ENCODE assay signal across 3 cellular contexts in genomic region chr6:84037425-84038089, GRCh38.
TF ChIP-seq lines count a peak whose summit lies in the region.

No MANE protein-coding gene starts in this region.

TF ChIP-seq in HEK293, 187 proteins besides CTCF, POLR2A, EP300 and RAD21 (continued from another document):
- TF ChIP-seq ZNF529 (tag by site-specific recombination; IDR thresholded peaks at IDR 0.05; ENCODE audit: insufficient replicate concordance) (peak; percentile 78), ZNF416 (tag by site-specific recombination; IDR thresholded peaks at IDR 0.05) (0 out of 2 replicates have a peak, but pooled peaks have one; percentile 51), ZNF37A (tag by site-specific recombination; IDR thresholded peaks at IDR 0.05) (no peak), MEIS1 (CRISPR knock-in tag; IDR thresholded peaks at IDR 0.05; ENCODE audit: borderline replicate concordance) (no peak), ZNF549 (tag by site-specific recombination; IDR thresholded peaks at IDR 0.05) (peak; percentile 57), RBAK (tag by site-specific recombination; IDR thresholded peaks at IDR 0.05) (0 out of 2 replicates have a peak, but pooled peaks have one; percentile 76), ZNF626 (tag by site-specific recombination; IDR thresholded peaks at IDR 0.05) (0 out of 2 replicates have a peak, but pooled peaks have one; percentile 56), TRIM28 (IDR thresholded peaks at IDR 0.05; ENCODE audit: borderline replicate concordance, low read length) (peak; percentile 19; the same call in 1 of the 2 replicates), ZNF621 (tag by site-specific recombination; IDR thresholded peaks at IDR 0.05) (no peak), ZNF26 (tag by site-specific recombination; IDR thresholded peaks at IDR 0.05) (peak; percentile 39; the same call in 1 of the 2 replicates), TCF7L2 (IDR thresholded peaks at IDR 0.05; ENCODE audit: borderline replicate concordance, low read depth, low read length) (no peak), ZNF585B (tag by site-specific recombination; IDR thresholded peaks at IDR 0.05) (no peak), ZNF701 (tag by site-specific recombination; IDR thresholded peaks at IDR 0.05) (no peak), ZNF600 (tag by site-specific recombination; IDR thresholded peaks at IDR 0.05) (no peak), ZNF112 (tag by site-specific recombination; IDR thresholded peaks at IDR 0.05) (peak; percentile 33; the same call in 1 of the 2 replicates), ZNF610 (tag by site-specific recombination; IDR thresholded peaks at IDR 0.05; ENCODE audit: borderline replicate concordance) (peak; percentile 70; the same call in 1 of the 2 replicates)
- TF ChIP-seq, protein P1, sequence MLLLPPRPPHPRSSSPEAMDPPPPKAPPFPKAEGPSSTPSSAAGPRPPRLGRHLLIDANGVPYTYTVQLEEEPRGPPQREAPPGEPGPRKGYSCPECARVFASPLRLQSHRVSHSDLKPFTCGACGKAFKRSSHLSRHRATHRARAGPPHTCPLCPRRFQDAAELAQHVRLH (tag by site-specific recombination; IDR thresholded peaks at IDR 0.05) = no peak

TF ChIP-seq in IMR-90, 13 proteins besides CTCF, POLR2A, EP300 and RAD21 (continued from another document):
- TF ChIP-seq RFX5 (IDR thresholded peaks at IDR 0.05; ENCODE audit: low read depth, low read length) = no peak
- no peak for TF ChIP-seq CEBPB (IDR thresholded peaks at IDR 0.05; ENCODE audit: low read depth, low read length)
- no peak for TF ChIP-seq MAFK (IDR thresholded peaks at IDR 0.05; ENCODE audit: low read depth, low read length)
- TF ChIP-seq ELK1 (IDR thresholded peaks at IDR 0.05; ENCODE audit: borderline replicate concordance, low read depth, low read length) = no peak
- TF ChIP-seq USF2 (IDR thresholded peaks at IDR 0.05; ENCODE audit: low read depth, low read length) = no peak
- no peak for TF ChIP-seq NFE2L2 (IDR thresholded peaks at IDR 0.05; ENCODE audit: low read depth, low read length)
- no peak for TF ChIP-seq MAZ (IDR thresholded peaks at IDR 0.05; ENCODE audit: borderline replicate concordance, low read depth, low read length)
- no peak for TF ChIP-seq RCOR1 (IDR thresholded peaks at IDR 0.05; ENCODE audit: insufficient replicate concordance, low read length)
- TF ChIP-seq MXI1 (IDR thresholded peaks at IDR 0.05; ENCODE audit: borderline replicate concordance, low read depth, low read length) = no peak
- no peak for TF ChIP-seq SMC3 (IDR thresholded peaks at IDR 0.05; ENCODE audit: low read depth, low read length)
- no peak for TF ChIP-seq BHLHE40 (IDR thresholded peaks at IDR 0.05; ENCODE audit: low read depth, low read length)
TF ChIP-seq in IMR-90: peak in this region for 0.

TF ChIP-seq in GM23338, 12 proteins besides CTCF, POLR2A, EP300 and RAD21:
- no peak for TF ChIP-seq ETS1 (IDR thresholded peaks at IDR 0.05)
- TF ChIP-seq ZNF114 (CRISPR knock-in tag; IDR thresholded peaks at IDR 0.05) = no peak
